Comparison of ENCODE assay signal across 10 cellular contexts in the genomic region with DNA sequence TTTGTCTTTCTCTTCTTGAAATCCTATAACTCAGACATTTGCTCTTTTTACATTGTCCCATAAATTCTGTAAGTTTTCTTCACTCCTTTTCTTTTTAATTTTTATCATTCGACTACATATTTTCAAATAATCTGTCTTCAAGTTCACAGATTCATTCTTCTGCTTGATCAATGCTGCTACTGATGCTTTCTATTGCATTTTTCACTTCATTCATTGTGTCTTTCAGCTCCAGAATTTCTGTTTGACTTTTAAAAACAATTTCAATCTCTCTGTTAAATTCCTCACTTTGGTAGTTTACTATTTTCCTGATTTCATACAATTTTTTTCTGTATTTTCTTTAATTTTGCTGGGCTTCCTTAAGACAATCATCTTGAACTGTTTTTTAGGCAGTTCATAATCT.
"Had no signal": no experiment of that assay in that cellular context is flagged by ENCODE, and none has a peak within 500 bp of the region (broad histone marks: within the 10 kb centered on the region; RNA-seq: fewer than 3 reads in every experiment).

No MANE protein-coding gene starts in this region.

- DNase-seq: H9, HCEC 1CT, HFFc6, IMR-90, KBM-7 had no signal

- FAIRE-seq: H1, H54 had no signal

- H3K27ac ChIP-seq: HL-60, KMS-11 had no signal

- H2AFZ ChIP-seq: GM23338 had no signal

- H3K4me2 ChIP-seq: GM23338, KMS-11 had no signal

- ATAC-seq: GM23338 had no signal

- H3K9ac ChIP-seq: KMS-11 had no signal

- H3K4me3 ChIP-seq: GM23338 had no signal
